In the genomic region with DNA sequence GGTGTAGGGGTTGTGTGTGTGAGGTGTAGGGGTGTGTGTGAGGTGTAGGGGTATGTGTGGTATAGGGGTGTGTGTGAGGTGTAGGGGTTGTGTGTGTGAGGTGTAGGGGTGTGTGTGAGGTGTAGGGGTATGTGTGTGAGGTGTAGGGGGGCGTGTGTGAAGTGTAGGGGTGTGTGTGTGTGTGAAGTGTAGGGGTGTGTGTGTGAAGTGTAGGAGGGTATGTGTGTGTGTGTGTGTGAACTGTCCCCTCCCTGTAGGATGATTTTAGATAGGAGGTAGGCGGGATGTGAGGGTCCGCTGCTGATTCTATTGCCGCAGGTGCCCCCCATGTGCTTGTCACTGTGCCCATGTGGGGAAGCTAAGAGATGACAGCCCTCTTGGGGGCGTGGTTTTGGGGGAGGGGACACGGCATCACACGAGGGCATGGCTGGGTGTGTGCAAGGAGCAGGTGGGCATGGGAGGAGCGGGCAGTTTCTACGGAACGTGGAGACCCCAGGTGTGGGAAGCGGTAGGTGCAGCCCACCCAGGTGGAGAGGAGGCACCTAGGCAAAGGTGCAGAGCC, we compare ENCODE assay signal across 25 cellular contexts.
DNase-seq lines count a peak whose midpoint lies in the region; ATAC-seq and TF ChIP-seq lines count a peak whose summit lies in the region.
"Had no signal": no experiment of that assay in that cellular context is flagged by ENCODE, and none has a peak within 500 bp of the region (broad histone marks: within the 10 kb centered on the region; RNA-seq: fewer than 3 reads in every experiment).

No MANE protein-coding gene starts in this region.

- peaks cover 68% of the 10 kb centered on the region for H3K36me3 ChIP-seq in OCI-LY1 (ENCODE audit: insufficient read depth, low read length)

- H3K4me3 ChIP-seq in OCI-LY1 (ENCODE audit: low read depth, low read length, poor library complexity, severe bottlenecking) = no peak overlapping the region
- H3K4me3 ChIP-seq: GM23338, PC-9 had no signal

- peaks cover 25% of the 10 kb centered on the region for H3K4me1 Mint-ChIP-seq in memory B cell
- H3K4me1 Mint-ChIP-seq in osteocyte (ENCODE audit: unreplicated experiment) = no peaks in the 10 kb centered on the region
- H3K4me1 Mint-ChIP-seq: CD8-positive, alpha-beta memory T cell; GM23338 had no signal

- peak; percentile 36 for DNase-seq in activated effector memory CD4-positive, alpha-beta T cell treated with anti-CD3 and anti-CD28 coated beads, Interleukin-2, amount 50 U/mL, for 16 hours
- no peak for DNase-seq in activated effector memory CD4-positive, alpha-beta T cell treated with Interleukin-2 at 50 U/mL for 16 hours
- DNase-seq in memory B cell (ENCODE audit: low spot score in 2 of 2) = no peak
- no peak for DNase-seq in osteocyte (ENCODE audit: extremely low spot score, unreplicated experiment)
- DNase-seq in KBM-7 = no peak
- DNase-seq: Calu3; CD8-positive, alpha-beta memory T cell; DMS153; HCEC 1CT; MV-4-11; NCI-H1105 treated with DMSO at 0.1 percent for 48 hours; NCI-H2029 treated with DMSO at 0.1 percent for 48 hours; NCI-H345; NCI-H524 treated with DMSO at 0.1 percent for 48 hours; PC-9; RPMI8226; SHP77; SW 1271 had no signal

- H3K9me3 Mint-ChIP-seq in memory B cell = no peaks in the 10 kb centered on the region
- no peaks in the 10 kb centered on the region for H3K9me3 Mint-ChIP-seq in osteocyte (ENCODE audit: unreplicated experiment)
- H3K9me3 Mint-ChIP-seq: CD8-positive, alpha-beta memory T cell had no signal

- no peak overlapping the region; the same call in 1 of the 2 replicates for H3K4me2 ChIP-seq in OCI-LY1 (ENCODE audit: low read length)
- H3K4me2 ChIP-seq: GM23338, KMS-11, PC-9 had no signal

- peak overlapping the region; percentile 89 for H3K27ac ChIP-seq in OCI-LY1 (ENCODE audit: low read depth, low read length, poor library complexity, severe bottlenecking)
- H3K27ac ChIP-seq: 22Rv1, C4-2B, KMS-11, PC-9 had no signal

- no peaks in the 10 kb centered on the region for H3K9me2 ChIP-seq in OCI-LY1 (ENCODE audit: low read depth, low read length)

- no peak overlapping the region for H2AFZ ChIP-seq in OCI-LY1 (ENCODE audit: low read length)
- H2AFZ ChIP-seq: GM23338, PC-9 had no signal

- peaks cover 51% of the 10 kb centered on the region for H3K4me1 ChIP-seq in OCI-LY1 (ENCODE audit: insufficient read depth, low read length, severe bottlenecking)

- no peaks in the 10 kb centered on the region for H3K9me3 ChIP-seq in OCI-LY1 (ENCODE audit: low read length)

- peaks cover 43% of the 10 kb centered on the region for H3K36me3 Mint-ChIP-seq in memory B cell
- H3K36me3 Mint-ChIP-seq in osteocyte (ENCODE audit: unreplicated experiment) = peaks cover 36% of the 10 kb centered on the region

- in situ Hi-C loops in KBM-7 (cut with MboI; ENCODE audit: low pct_unique_long_range_greater_than_20kb, low sequenced_read_pairs) = no loop called here

- peak overlapping the region; percentile 65 for H3K27ac Mint-ChIP-seq in memory B cell
- no peak overlapping the region for H3K27ac Mint-ChIP-seq in osteocyte (ENCODE audit: unreplicated experiment)
- H3K27ac Mint-ChIP-seq: GM23338 had no signal

- H3K79me2 ChIP-seq in OCI-LY1 (ENCODE audit: insufficient read depth, low read length) = no peaks in the 10 kb centered on the region

- no peaks in the 10 kb centered on the region for H3F3A ChIP-seq in OCI-LY1 (ENCODE audit: insufficient read depth, low read length)

- H3K27me3 Mint-ChIP-seq in memory B cell = no peaks in the 10 kb centered on the region
- H3K27me3 Mint-ChIP-seq in osteocyte (ENCODE audit: unreplicated experiment) = no peaks in the 10 kb centered on the region
- H3K27me3 Mint-ChIP-seq: CD8-positive, alpha-beta memory T cell had no signal

- no peaks in the 10 kb centered on the region for H4K20me1 ChIP-seq in OCI-LY1 (ENCODE audit: insufficient read depth, low read length)

- H3K9ac ChIP-seq in OCI-LY1 (ENCODE audit: low read length) = no peak overlapping the region
- H3K9ac ChIP-seq: KMS-11 had no signal

- ATAC-seq in memory B cell (ENCODE audit: low read depth) (no peak), HG02678 (IDR thresholded peaks at IDR 0.05; ENCODE audit: unreplicated experiment) (no peak), HG03175 (IDR thresholded peaks at IDR 0.05; ENCODE audit: unreplicated experiment) (no peak)
- ATAC-seq: GM23338 had no signal

- H3K27me3 ChIP-seq in OCI-LY1 (ENCODE audit: insufficient read depth, low read length) = no peaks in the 10 kb centered on the region

- no peak for TF ChIP-seq CTCF in OCI-LY1 (IDR thresholded peaks at IDR 0.05; ENCODE audit: low read length)
- no peak for TF ChIP-seq CTCF in osteocyte (IDR thresholded peaks at IDR 0.05)

- H3K4me3 Mint-ChIP-seq in memory B cell = peak overlapping the region; percentile 54
- H3K4me3 Mint-ChIP-seq in osteocyte (ENCODE audit: unreplicated experiment) = no peak overlapping the region
- H3K4me3 Mint-ChIP-seq: CD8-positive, alpha-beta memory T cell; GM23338 had no signal
